8 cellular contexts compared by ENCODE assay signal in genomic region chr10:112182808-112183328, GRCh38. TPM values are rescaled to one million over a fixed set of nuclear protein-coding genes. Genes with fewer than 3 reads are reported as not detected.
DNase-seq lines count a peak whose midpoint lies in the region; ATAC-seq and TF ChIP-seq lines count a peak whose summit lies in the region.

No MANE protein-coding gene starts in this region.

- no peak overlapping the region for H2BK20ac ChIP-seq in H9 (ENCODE audit: low read depth, low read length, poor library complexity, severe bottlenecking)

- H3K79me1 ChIP-seq in H9 (ENCODE audit: insufficient read depth, low read depth, low read length, poor library complexity, severe bottlenecking), result no peaks in the 10 kb centered on the region

- H3K56ac ChIP-seq in H9 (ENCODE audit: insufficient read length, low read depth, low read length), result no peak overlapping the region

- peak overlapping the region; percentile 40 for H3K9ac ChIP-seq in H9 (ENCODE audit: extremely low read depth, insufficient read length, low read length)

- peak overlapping the region; percentile 88 to 94 for H3K4me3 Mint-ChIP-seq in H9
- H3K4me3 Mint-ChIP-seq in T-cell, result peak overlapping the region; percentile 90 to 95 (median 91)
- peak overlapping the region; percentile 93 for H3K4me3 Mint-ChIP-seq in stimulated activated effector memory CD8-positive, alpha-beta T cell treated with anti-CD3 and anti-CD28 coated beads, Interleukin-12 subunit alpha, Interleukin-12 subunit beta, amount 100 ng/mL, for 72 hours

- H3K4me1 ChIP-seq in H9 (ENCODE audit: insufficient read depth, low read length), result no peaks in the 10 kb centered on the region
- peaks cover 9% of the 10 kb centered on the region for H3K4me1 ChIP-seq in hepatocyte (ENCODE audit: insufficient read depth)

- H3K27ac ChIP-seq in H9 (ENCODE audit: insufficient read length, low read depth, low read length) (no peak overlapping the region), hepatocyte (peak overlapping the region; percentile 97)

- H3K36me3 ChIP-seq in hepatocyte (replicated peaks; ENCODE audit: insufficient read depth, low read depth), result no peaks in the 10 kb centered on the region

- H3K9me2 ChIP-seq in hepatocyte (replicated peaks; ENCODE audit: insufficient read depth), result no peaks in the 10 kb centered on the region

- H3K36me3 Mint-ChIP-seq in H9 (ENCODE audit: insufficient read depth in 1 of 3, low read depth in 3 of 3) (peaks cover 0 to 17% (median 9%) of the 10 kb centered on the region in 3 experiments; a peak in 5 of 7 replicates), T-cell (peaks cover 30% of the 10 kb centered on the region)
- H3K36me3 Mint-ChIP-seq in stimulated activated effector memory CD8-positive, alpha-beta T cell treated with anti-CD3 and anti-CD28 coated beads, Interleukin-12 subunit alpha, Interleukin-12 subunit beta, amount 100 ng/mL, for 72 hours, result peaks cover 30% of the 10 kb centered on the region

- no peak overlapping the region for H3K23ac ChIP-seq in H9 (ENCODE audit: insufficient read length, low read depth, low read length)

- no peaks in the 10 kb centered on the region for H4K20me1 ChIP-seq in H9 (ENCODE audit: control insufficient read depth, insufficient read depth, insufficient read length)
- no peaks in the 10 kb centered on the region for H4K20me1 ChIP-seq in hepatocyte (ENCODE audit: insufficient read depth, poor library complexity, severe bottlenecking)

- no peak overlapping the region for H4K5ac ChIP-seq in H9 (ENCODE audit: insufficient read length, low read depth, low read length)

- CTCF ChIA-PET in T-cell (lab: Charles Lee), result interaction anchor here (0.6 to 1.3 kb wide), 6 partner anchors 9 to 289 kb away, joined by 3 to 6 read pairs (median 3); no protein-coding TSS in a partner anchor

- H3K9me3 ChIP-seq in H9 (ENCODE audit: control insufficient read depth, low read depth, low read length) (no peaks in the 10 kb centered on the region), hepatocyte (ENCODE audit: low read depth) (no peaks in the 10 kb centered on the region)

- H3K14ac ChIP-seq in H9 (ENCODE audit: insufficient read depth, low read length), result no peak overlapping the region

- no peak for TF ChIP-seq CTCF in H9 (conservative IDR thresholded peaks at IDR 0.05)
- TF ChIP-seq CTCF in hepatocyte (IDR thresholded peaks at IDR 0.05; ENCODE audit: poor library complexity), result no peak

- ATAC-seq in T-cell (replicated peaks in 1 of 4), result no peak
- no peak for ATAC-seq in stimulated activated effector memory CD8-positive, alpha-beta T cell treated with anti-CD3 and anti-CD28 coated beads, Interleukin-12 subunit alpha, Interleukin-12 subunit beta, amount 100 ng/mL, for 72 hours
- ATAC-seq in HG03025 (IDR thresholded peaks at IDR 0.05; ENCODE audit: low FRiP score, unreplicated experiment), result no peak

- no peak overlapping the region for H4K8ac ChIP-seq in H9 (replicated peaks; ENCODE audit: insufficient read length, low read depth, low read length)

- no peak overlapping the region for H2BK15ac ChIP-seq in H9 (ENCODE audit: low read depth, low read length)

- H3K18ac ChIP-seq in H9 (ENCODE audit: insufficient read length, low read depth, low read length), result no peak overlapping the region

- H2AFZ ChIP-seq in H9 (ENCODE audit: low read length) (no peak overlapping the region), hepatocyte (peak overlapping the region; percentile 96)

- peaks cover 11% of the 10 kb centered on the region in 2 experiments for H3K9me3 Mint-ChIP-seq in H9
- H3K9me3 Mint-ChIP-seq in T-cell, result peaks cover 0 to 9% (median 3%) of the 10 kb centered on the region in 3 donors
- no peaks in the 10 kb centered on the region for H3K9me3 Mint-ChIP-seq in stimulated activated effector memory CD8-positive, alpha-beta T cell treated with anti-CD3 and anti-CD28 coated beads, Interleukin-12 subunit alpha, Interleukin-12 subunit beta, amount 100 ng/mL, for 72 hours

- H2BK5ac ChIP-seq in H9 (ENCODE audit: insufficient read length, low read length), result no peak overlapping the region

- no peak overlapping the region for H2BK120ac ChIP-seq in H9 (ENCODE audit: low read depth, low read length, poor library complexity, severe bottlenecking)

- DNase-seq in H9 (no peak), T-cell (no peak), hepatocyte (ENCODE audit: low spot score) (no peak), AG08395 (ENCODE audit: low spot score) (no peak), HuH-7 (ENCODE audit: low spot score) (no peak), DMS 273 treated with DMSO at 0.1 percent for 48 hours (lab: John Stamatoyannopoulos, UW) (no peak)
- DNase-seq in stimulated activated effector memory CD8-positive, alpha-beta T cell treated with anti-CD3 and anti-CD28 coated beads, Interleukin-12 subunit alpha, Interleukin-12 subunit beta, amount 100 ng/mL, for 72 hours (ENCODE audit: low spot score in 2 of 2), result no peak

- no peak overlapping the region for H2BK12ac ChIP-seq in H9 (ENCODE audit: insufficient read length, low read depth, low read length)

- H3K4me1 Mint-ChIP-seq in H9 (peaks cover 13% of the 10 kb centered on the region in 2 experiments), T-cell (peaks cover 26 to 35% (median 35%) of the 10 kb centered on the region in 3 donors)
- H3K4me1 Mint-ChIP-seq in stimulated activated effector memory CD8-positive, alpha-beta T cell treated with anti-CD3 and anti-CD28 coated beads, Interleukin-12 subunit alpha, Interleukin-12 subunit beta, amount 100 ng/mL, for 72 hours, result peaks cover 28% of the 10 kb centered on the region

- H4K91ac ChIP-seq in H9 (ENCODE audit: insufficient read length, low read depth, low read length), result no peak overlapping the region

- no peaks in the 10 kb centered on the region for H3K79me2 ChIP-seq in H9 (ENCODE audit: insufficient read depth, low read length)
- peaks cover 18% of the 10 kb centered on the region for H3K79me2 ChIP-seq in hepatocyte

- peak overlapping the region in 2 of 3 experiments; percentile 71 to 99; a peak in 5 of 7 replicates for H3K27ac Mint-ChIP-seq in H9
- peak overlapping the region; percentile 11 to 88 for H3K27ac Mint-ChIP-seq in T-cell
- peak overlapping the region; percentile 97 for H3K27ac Mint-ChIP-seq in stimulated activated effector memory CD8-positive, alpha-beta T cell treated with anti-CD3 and anti-CD28 coated beads, Interleukin-12 subunit alpha, Interleukin-12 subunit beta, amount 100 ng/mL, for 72 hours

- H3K4me2 ChIP-seq in H9 (ENCODE audit: insufficient read depth, insufficient read length, low read length) (peak overlapping the region; percentile 80), hepatocyte (peak overlapping the region; percentile 80)

- POLR2A ChIA-PET in T-cell (lab: Charles Lee), result no interaction called here

- no peak overlapping the region for H3K4ac ChIP-seq in H9 (ENCODE audit: low read depth, low read length)

- H3K4me3 ChIP-seq in hepatocyte, result peak overlapping the region; percentile 83

- 0 out of 2 replicates have a peak, but pooled peaks cover under 1% of the 10 kb centered on the region for H3K27me3 Mint-ChIP-seq in H9 (ENCODE audit: low read depth)
- peaks cover 0 to under 1% of the 10 kb centered on the region in 2 donors for H3K27me3 Mint-ChIP-seq in T-cell

- H2AK5ac ChIP-seq in H9 (ENCODE audit: insufficient read length, low read length), result no peak overlapping the region

- WGBS in H9 (ENCODE audit: extremely low coverage, insufficient read length, low lambda C conversion rate), result no CpG with 5 or more reads among the region's 10 CpGs
- 21% methylated on average over 10 of the region's 10 CpGs for WGBS in hepatocyte (ENCODE audit: low lambda C conversion rate, missing lambda C conversion rate)

- no peak overlapping the region for H3T11ph ChIP-seq in H9 (ENCODE audit: low read length)

- peaks cover 3% of the 10 kb centered on the region for H3K23me2 ChIP-seq in H9 (ENCODE audit: insufficient read length, low read depth, low read length, poor library complexity, severe bottlenecking)

- H3K27me3 ChIP-seq in H9 (ENCODE audit: insufficient read depth, low read length) (no peaks in the 10 kb centered on the region), hepatocyte (no peaks in the 10 kb centered on the region)

RNA-seq across cellular contexts. Expression of gene GPAM, which starts 0.7 kb away (rescaled TPM):
- total RNA-seq in H9 (2021) (16.0 and 18.1 TPM in 2 replicates), T-cell (1 to 10 TPM; 4.4 to 8.6 (median 5.9) TPM), hepatocyte (49.2 and 51.9 TPM in 2 replicates)
- polyA plus RNA-seq in hepatocyte, result 5.6 and 7.8 TPM in 2 replicates
